ENCODE assay signal across 7 cellular contexts in genomic region chr7:75129641-75130040, GRCh38. TPM values are rescaled to one million over a fixed set of nuclear protein-coding genes. Genes with fewer than 3 reads are reported as not detected.
DNase-seq lines count a peak whose midpoint lies in the region; ATAC-seq and TF ChIP-seq lines count a peak whose summit lies in the region.
"Not testable (repeated sequence)": the region's sequence is repeated elsewhere in the genome, so short reads cannot be mapped to it uniquely, and the experiment has no call there.

No MANE protein-coding gene starts in this region.

- peak; percentile 44 for ATAC-seq in GM18868 (IDR thresholded peaks at IDR 0.05; ENCODE audit: unreplicated experiment)
- peak; percentile 39 for ATAC-seq in GM21367 (IDR thresholded peaks at IDR 0.05; ENCODE audit: unreplicated experiment)
- peak; percentile 39 for ATAC-seq in HG02610 (IDR thresholded peaks at IDR 0.05; ENCODE audit: unreplicated experiment)
- ATAC-seq in HG03196 (IDR thresholded peaks at IDR 0.05; ENCODE audit: unreplicated experiment): peak; percentile 47
- ATAC-seq in left cardiac atrium: peak; percentile 59 to 70
- ATAC-seq in natural killer cell: peak in 2 of 3 donors; percentile 41 to 52

- not testable (repeated sequence) for H3K27ac Mint-ChIP-seq in activated naive CD4-positive, alpha-beta T cell treated with anti-CD3 and anti-CD28 coated beads for 36 hours; natural killer cell

- not testable (repeated sequence) for H3K4me1 Mint-ChIP-seq in activated naive CD4-positive, alpha-beta T cell treated with anti-CD3 and anti-CD28 coated beads for 36 hours (ENCODE audit: low read depth); natural killer cell

- H3K36me3 Mint-ChIP-seq in activated naive CD4-positive, alpha-beta T cell treated with anti-CD3 and anti-CD28 coated beads for 36 hours (ENCODE audit: low read depth); natural killer cell: not testable (repeated sequence)

- H3K9me3 Mint-ChIP-seq in activated naive CD4-positive, alpha-beta T cell treated with anti-CD3 and anti-CD28 coated beads for 36 hours; natural killer cell: not testable (repeated sequence)

- H3K4me3 Mint-ChIP-seq in activated naive CD4-positive, alpha-beta T cell treated with anti-CD3 and anti-CD28 coated beads for 36 hours; natural killer cell: not testable (repeated sequence)

- intact Hi-C loops in activated naive CD4-positive, alpha-beta T cell treated with anti-CD3 and anti-CD28 coated beads for 36 hours (cut with micrococcal nuclease); left cardiac atrium (cut with DNase I); natural killer cell (cut with micrococcal nuclease): not testable (repeated sequence)

- CTCF ChIA-PET in activated naive CD4-positive, alpha-beta T cell treated with anti-CD3 and anti-CD28 coated beads for 36 hours (lab: Charles Lee): not testable (repeated sequence)

- not testable (repeated sequence) for H3K27me3 Mint-ChIP-seq in activated naive CD4-positive, alpha-beta T cell treated with anti-CD3 and anti-CD28 coated beads for 36 hours (ENCODE audit: low read depth); natural killer cell (ENCODE audit: low read depth in 2 of 2)

- not testable (repeated sequence) for TF ChIP-seq CTCF in natural killer cell (IDR thresholded peaks at IDR 0.05)

- peak; percentile 6 for DNase-seq in activated naive CD4-positive, alpha-beta T cell treated with anti-CD3 and anti-CD28 coated beads for 36 hours
- not testable (repeated sequence) for DNase-seq in left cardiac atrium, natural killer cell

RNA-seq across cellular contexts. Expression of gene GTF2IRD2B, which starts 37.3 kb away (rescaled TPM):
- 1 to 10 TPM; 3.8 to 4.4 TPM for total RNA-seq in activated naive CD4-positive, alpha-beta T cell treated with anti-CD3 and anti-CD28 coated beads for 36 hours
- total RNA-seq in left cardiac atrium (10 to 100 TPM; 24.8 to 25.7 TPM), natural killer cell (10 to 100 TPM; 41.4 to 55.8 (median 43.1) TPM)

RNA-seq across cellular contexts. Expression of gene RCC1L, which starts 56.0 kb away (rescaled TPM):
- total RNA-seq in activated naive CD4-positive, alpha-beta T cell treated with anti-CD3 and anti-CD28 coated beads for 36 hours: 10 to 100 TPM; 38.7 TPM
- total RNA-seq in left cardiac atrium (10 to 100 TPM; 34.3 to 34.8 TPM), natural killer cell (10 to 100 TPM; 23.7 to 29.4 (median 25.3) TPM)

Comparison
In these comparisons a context has a peak if more than half of its experiments do, and no peak if none do; other contexts are left out.
1. RNA of gene GTF2IRD2B, which starts 37.3 kb away (total RNA-seq): 41.4 to 55.8 TPM in natural killer cell and 24.8 to 25.7 TPM in left cardiac atrium; 3.8 to 4.4 TPM in activated naive CD4-positive, alpha-beta T cell treated with anti-CD3 and anti-CD28 coated beads for 36 hours; every median in the first group is over 4 times any median in the second.
2. Peak in every context shown above with its lines, with median percentiles within 50 percentile points of each other: ATAC-seq.